In the genomic region with DNA sequence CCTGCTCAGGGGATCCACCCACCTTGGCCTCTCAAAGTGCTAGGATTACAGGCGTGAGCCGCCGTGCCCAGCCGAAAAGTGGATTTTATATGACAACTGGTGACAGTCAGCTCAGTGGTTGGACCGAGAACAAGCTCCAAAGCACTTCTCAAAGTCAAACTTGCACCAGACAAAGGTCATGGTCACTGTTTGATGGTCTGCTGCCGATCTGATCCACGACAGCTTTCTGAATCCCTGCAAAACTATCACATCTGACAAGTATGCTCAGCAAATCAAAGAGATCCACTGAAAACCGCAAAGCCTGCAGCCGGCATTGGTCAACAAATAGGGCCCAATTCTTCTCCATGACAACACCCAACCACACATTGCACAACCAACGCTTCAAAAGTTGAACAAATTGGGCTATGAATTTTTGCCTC, we compare ENCODE assay signal across 1 cellular context.
TF ChIP-seq lines count a peak whose summit lies in the region.

No MANE protein-coding gene starts in this region.

TF ChIP-seq in HepG2, 621 proteins besides CTCF, POLR2A, EP300 and RAD21 (continued from another document and continues in another):
- TF ChIP-seq ZBTB40 (IDR thresholded peaks at IDR 0.05) (no peak), ZBTB40 (CRISPR knock-in tag; IDR thresholded peaks at IDR 0.05) (no peak), ZNF430 (CRISPR knock-in tag; IDR thresholded peaks at IDR 0.05) (peak; percentile 64; the same call in 1 of the 2 replicates), HOXA3 (CRISPR knock-in tag; IDR thresholded peaks at IDR 0.05) (peak; percentile 49; the same call in 1 of the 2 replicates), ZMYM4 (CRISPR knock-in tag; IDR thresholded peaks at IDR 0.05) (peak; percentile 82), HBP1 (CRISPR knock-in tag; IDR thresholded peaks at IDR 0.05; ENCODE audit: low read depth) (peak; percentile 38; the same call in 1 of the 2 replicates), ZSCAN21 (CRISPR knock-in tag; IDR thresholded peaks at IDR 0.05; ENCODE audit: borderline replicate concordance) (0 out of 2 replicates have a peak, but pooled peaks have one; percentile 32), PAXIP1 (CRISPR knock-in tag; conservative IDR thresholded peaks at IDR 0.05) (peak; percentile 72), HMG20B (CRISPR knock-in tag; conservative IDR thresholded peaks at IDR 0.05) (peak; percentile 100), ESRRA (CRISPR knock-in tag; IDR thresholded peaks at IDR 0.05; ENCODE audit: low read depth) (peak; percentile 89), ZNF614 (CRISPR knock-in tag; IDR thresholded peaks at IDR 0.05; ENCODE audit: borderline replicate concordance) (peak; percentile 54; the same call in 1 of the 2 replicates), RXRB (CRISPR knock-in tag; IDR thresholded peaks at IDR 0.05; ENCODE audit: borderline replicate concordance) (peak; percentile 77), KLF9 (CRISPR knock-in tag; IDR thresholded peaks at IDR 0.05; ENCODE audit: low read depth) (no peak), SOX5 (CRISPR knock-in tag; IDR thresholded peaks at IDR 0.05; ENCODE audit: borderline replicate concordance) (peak; percentile 79), NFKB2 (CRISPR knock-in tag; IDR thresholded peaks at IDR 0.05; ENCODE audit: borderline replicate concordance) (no peak), MIER3 (CRISPR knock-in tag; IDR thresholded peaks at IDR 0.05; ENCODE audit: borderline replicate concordance) (0 out of 2 replicates have a peak, but pooled peaks have one; percentile 21), KDM1A (CRISPR knock-in tag; IDR thresholded peaks at IDR 0.05) (peak; percentile 96), ZNF839 (CRISPR knock-in tag; IDR thresholded peaks at IDR 0.05; ENCODE audit: borderline replicate concordance) (no peak), ZNF883 (CRISPR knock-in tag; IDR thresholded peaks at IDR 0.05; ENCODE audit: not compliant biosample characterization) (no peak), NR2F6 (IDR thresholded peaks at IDR 0.05) (peak; percentile 92), NR2F6 (CRISPR knock-in tag; IDR thresholded peaks at IDR 0.05) (peak; percentile 95), ZNF598 (CRISPR knock-in tag; IDR thresholded peaks at IDR 0.05; ENCODE audit: borderline replicate concordance) (no peak), TGIF2 (CRISPR knock-in tag; IDR thresholded peaks at IDR 0.05) (peak; percentile 84), SOX13 (IDR thresholded peaks at IDR 0.05) (no peak), SOX13 (CRISPR knock-in tag; conservative IDR thresholded peaks at IDR 0.05 in 1 of 2, IDR thresholded peaks at IDR 0.05 in 1 of 2) (peak in 1 of 2 experiments; percentile 84; a peak in 2 of 4 replicates), HHEX (CRISPR knock-in tag; IDR thresholded peaks at IDR 0.05) (peak; percentile 93), SIN3B (IDR thresholded peaks at IDR 0.05; ENCODE audit: low read length) (no peak), PITX1 (CRISPR knock-in tag; IDR thresholded peaks at IDR 0.05) (peak; percentile 91), CBFB (CRISPR knock-in tag; IDR thresholded peaks at IDR 0.05) (peak; percentile 100), SATB2 (CRISPR knock-in tag; IDR thresholded peaks at IDR 0.05) (no peak), ZNF136 (CRISPR knock-in tag; IDR thresholded peaks at IDR 0.05; ENCODE audit: low read depth) (0 out of 2 replicates have a peak, but pooled peaks have one; percentile 63), EEA1 (CRISPR knock-in tag; IDR thresholded peaks at IDR 0.05; ENCODE audit: borderline replicate concordance) (no peak), HNF4A (CRISPR knock-in tag; IDR thresholded peaks at IDR 0.05) (peak; percentile 83), KDM3A (CRISPR knock-in tag; IDR thresholded peaks at IDR 0.05; ENCODE audit: low read depth) (no peak), FOSL2 (CRISPR knock-in tag; IDR thresholded peaks at IDR 0.05) (peak; percentile 74), ZNF24 (IDR thresholded peaks at IDR 0.05) (no peak), REXO4 (CRISPR knock-in tag; IDR thresholded peaks at IDR 0.05; ENCODE audit: borderline replicate concordance) (no peak), EHMT2 (IDR thresholded peaks at IDR 0.05; ENCODE audit: borderline replicate concordance, low read depth, low read length) (no peak; the same call in 1 of the 2 replicates), ZNF761 (CRISPR knock-in tag; conservative IDR thresholded peaks at IDR 0.05) (0 out of 2 replicates have a peak, but pooled peaks have one; percentile 45), JUN (CRISPR knock-in tag; IDR thresholded peaks at IDR 0.05) (0 out of 2 replicates have a peak, but pooled peaks have one; percentile 35), MAFF (IDR thresholded peaks at IDR 0.05; ENCODE audit: low read depth, low read length) (0 out of 2 replicates have a peak, but pooled peaks have one; percentile 32), NFYB (CRISPR knock-in tag; IDR thresholded peaks at IDR 0.05) (0 out of 2 replicates have a peak, but pooled peaks have one; percentile 23), MED8 (CRISPR knock-in tag; IDR thresholded peaks at IDR 0.05; ENCODE audit: insufficient replicate concordance) (no peak)
- TF ChIP-seq, protein P1, sequence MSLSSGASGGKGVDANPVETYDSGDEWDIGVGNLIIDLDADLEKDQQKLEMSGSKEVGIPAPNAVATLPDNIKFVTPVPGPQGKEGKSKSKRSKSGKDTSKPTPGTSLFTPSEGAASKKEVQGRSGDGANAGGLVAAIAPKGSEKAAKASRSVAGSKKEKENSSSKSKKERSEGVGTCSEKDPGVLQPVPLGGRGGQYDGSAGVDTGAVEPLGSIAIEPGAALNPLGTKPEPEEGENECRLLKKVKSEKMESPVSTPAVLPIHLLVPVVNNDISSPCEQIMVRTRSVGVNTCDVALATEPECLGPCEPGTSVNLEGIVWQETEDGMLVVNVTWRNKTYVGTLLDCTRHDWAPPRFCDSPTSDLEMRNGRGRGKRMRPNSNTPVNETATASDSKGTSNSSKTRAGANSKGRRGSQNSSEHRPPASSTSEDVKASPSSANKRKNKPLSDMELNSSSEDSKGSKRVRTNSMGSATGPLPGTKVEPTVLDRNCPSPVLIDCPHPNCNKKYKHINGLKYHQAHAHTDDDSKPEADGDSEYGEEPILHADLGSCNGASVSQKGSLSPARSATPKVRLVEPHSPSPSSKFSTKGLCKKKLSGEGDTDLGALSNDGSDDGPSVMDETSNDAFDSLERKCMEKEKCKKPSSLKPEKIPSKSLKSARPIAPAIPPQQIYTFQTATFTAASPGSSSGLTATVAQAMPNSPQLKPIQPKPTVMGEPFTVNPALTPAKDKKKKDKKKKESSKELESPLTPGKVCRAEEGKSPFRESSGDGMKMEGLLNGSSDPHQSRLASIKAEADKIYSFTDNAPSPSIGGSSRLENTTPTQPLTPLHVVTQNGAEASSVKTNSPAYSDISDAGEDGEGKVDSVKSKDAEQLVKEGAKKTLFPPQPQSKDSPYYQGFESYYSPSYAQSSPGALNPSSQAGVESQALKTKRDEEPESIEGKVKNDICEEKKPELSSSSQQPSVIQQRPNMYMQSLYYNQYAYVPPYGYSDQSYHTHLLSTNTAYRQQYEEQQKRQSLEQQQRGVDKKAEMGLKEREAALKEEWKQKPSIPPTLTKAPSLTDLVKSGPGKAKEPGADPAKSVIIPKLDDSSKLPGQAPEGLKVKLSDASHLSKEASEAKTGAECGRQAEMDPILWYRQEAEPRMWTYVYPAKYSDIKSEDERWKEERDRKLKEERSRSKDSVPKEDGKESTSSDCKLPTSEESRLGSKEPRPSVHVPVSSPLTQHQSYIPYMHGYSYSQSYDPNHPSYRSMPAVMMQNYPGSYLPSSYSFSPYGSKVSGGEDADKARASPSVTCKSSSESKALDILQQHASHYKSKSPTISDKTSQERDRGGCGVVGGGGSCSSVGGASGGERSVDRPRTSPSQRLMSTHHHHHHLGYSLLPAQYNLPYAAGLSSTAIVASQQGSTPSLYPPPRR (CRISPR knock-in tag; IDR thresholded peaks at IDR 0.05; ENCODE audit: borderline replicate concordance) = peak; percentile 96
- TF ChIP-seq, protein P2, sequence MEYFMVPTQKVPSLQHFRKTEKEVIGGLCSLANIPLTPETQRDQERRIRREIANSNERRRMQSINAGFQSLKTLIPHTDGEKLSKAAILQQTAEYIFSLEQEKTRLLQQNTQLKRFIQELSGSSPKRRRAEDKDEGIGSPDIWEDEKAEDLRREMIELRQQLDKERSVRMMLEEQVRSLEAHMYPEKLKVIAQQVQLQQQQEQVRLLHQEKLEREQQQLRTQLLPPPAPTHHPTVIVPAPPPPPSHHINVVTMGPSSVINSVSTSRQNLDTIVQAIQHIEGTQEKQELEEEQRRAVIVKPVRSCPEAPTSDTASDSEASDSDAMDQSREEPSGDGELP (IDR thresholded peaks at IDR 0.05; ENCODE audit: borderline replicate concordance, low read depth) = peak; percentile 50; the same call in 1 of the 2 replicates
